Comparison of ENCODE assay signal across 8 cellular contexts in the genomic region with DNA sequence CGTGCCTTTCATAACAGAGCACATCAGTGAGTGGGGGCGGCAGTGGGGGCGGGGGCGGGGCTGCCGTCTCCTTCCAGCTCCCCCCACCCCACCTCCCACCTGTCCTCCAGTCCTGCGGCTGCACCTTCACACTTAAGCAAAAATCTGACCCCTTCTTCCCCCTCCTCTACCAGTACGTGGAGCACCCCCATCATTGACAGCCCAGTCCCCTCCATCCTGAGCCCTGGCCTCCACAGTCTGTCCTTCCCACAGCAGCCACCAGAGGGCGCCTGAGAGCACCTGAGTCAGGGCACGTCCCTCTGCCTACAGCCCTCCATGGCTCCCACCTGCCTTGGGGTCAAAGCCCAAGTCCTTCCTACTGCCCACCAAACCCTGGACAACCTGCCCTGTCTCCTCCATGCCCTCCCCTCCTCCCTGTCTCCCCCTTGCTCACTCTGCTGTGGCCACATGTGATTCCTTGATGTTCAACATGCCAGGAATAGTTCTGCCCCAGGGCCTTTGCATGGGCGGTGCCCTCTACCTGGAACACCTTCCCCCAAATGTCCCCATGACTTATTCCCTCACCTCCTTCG. TPM values are rescaled to one million over a fixed set of nuclear protein-coding genes. Genes with fewer than 3 reads are reported as not detected.
DNase-seq lines count a peak whose midpoint lies in the region; ATAC-seq, FAIRE-seq and TF ChIP-seq lines count a peak whose summit lies in the region.

No MANE protein-coding gene starts in this region.

- no peak overlapping the region for H3K4me3 ChIP-seq in A549
- no peak overlapping the region for H3K4me3 ChIP-seq in adrenal gland

- TF ChIP-seq CTCF in A549 (IDR thresholded peaks at IDR 0.05) (peak; percentile 56), adrenal gland (IDR thresholded peaks at IDR 0.05) (peak; percentile 24 to 60 (median 50))

- CTCF ChIA-PET in A549 (lab: Yijun Ruan, JAX): interaction anchor here (0.7 to 3.9 kb wide), 11 partner anchors 9 to 233 kb away, joined by 3 to 35 read pairs (median 6); partner anchors contain the start of gene YJU2

- TF ChIP-seq POLR2A in A549 (IDR thresholded peaks at IDR 0.05; ENCODE audit: low read length): no peak
- peak; percentile 36 for TF ChIP-seq POLR2A in GM19099 (IDR thresholded peaks at IDR 0.05; ENCODE audit: extremely low read depth, insufficient read length, low read depth)
- no peak for TF ChIP-seq POLR2A in adrenal gland (IDR thresholded peaks at IDR 0.05)

- 25% methylated on average over 9 of the region's 11 CpGs for WGBS in A549 (ENCODE audit: missing lambda C conversion rate)
- 21 to 27% (median 25%) methylated on average over 8 to 11 of the region's 11 CpGs for WGBS in adrenal gland, 4 donors

- peak overlapping the region; percentile 46 for H3K4me2 ChIP-seq in A549

- intact Hi-C loops in adrenal gland (cut with DNase I): no loop called here

- H3K27me3 ChIP-seq in adrenal gland: peaks cover 8% of the 10 kb centered on the region

- no peaks in the 10 kb centered on the region for H3K36me3 ChIP-seq in adrenal gland (replicated peaks in 1 of 2)

- H3K9me3 ChIP-seq in A549 (no peaks in the 10 kb centered on the region), adrenal gland (replicated peaks in 1 of 3) (no peaks in the 10 kb centered on the region)

- POLR2A ChIA-PET in A549 (lab: Yijun Ruan, JAX): no interaction called here

- no peak for TF ChIP-seq RAD21 in A549 (conservative IDR thresholded peaks at IDR 0.05 in 1 of 2, IDR thresholded peaks at IDR 0.05 in 1 of 2)

- peak; percentile 58 to 80 for ATAC-seq in A549
- ATAC-seq in GM18909 (IDR thresholded peaks at IDR 0.05; ENCODE audit: poor library complexity, unreplicated experiment): no peak
- no peak for ATAC-seq in HG03135 (IDR thresholded peaks at IDR 0.05; ENCODE audit: unreplicated experiment)

- no peak for FAIRE-seq in A549 (lab: Jason Lieb, UNC)

- H3K4me1 ChIP-seq in A549 (peaks cover 13% of the 10 kb centered on the region), adrenal gland (replicated peaks in 1 of 2) (no peaks in the 10 kb centered on the region)

- peak overlapping the region in 1 of 2 experiments; percentile 68; a peak in 3 of 6 replicates for H3K27ac ChIP-seq in A549
- no peak overlapping the region for H3K27ac ChIP-seq in adrenal gland

- TF ChIP-seq EP300 in A549 (IDR thresholded peaks at IDR 0.05): no peak

- DNase-seq in A549 (ENCODE audit: low read depth in 1 of 2, low spot score in 1 of 2) (peak in 1 of 2 experiments; percentile 49), T-helper 2 cell (peak in 4 of 5 experiments; percentile 47 to 62 (median 52)), adrenal gland (peak in 6 of 7 donors; percentile 37 to 68 (median 48)), kidney glomerular epithelial cell (lab: John Stamatoyannopoulos, UW) (peak; percentile 11)
- DNase-seq in stimulated activated CD4-positive, alpha-beta T cell treated with anti-CD3 and anti-CD28 coated beads, TNF-alpha, amount 100 ng/mL, for 4 hours (ENCODE audit: low read depth in 3 of 3): peak; percentile 26 to 56 (median 51)

TF ChIP-seq in A549, 52 proteins besides CTCF, POLR2A, EP300 and RAD21:
- TF ChIP-seq KDM1A (IDR thresholded peaks at IDR 0.05; ENCODE audit: low read depth) (peak; percentile 86; the same call in 1 of the 2 replicates), ZFP36 (IDR thresholded peaks at IDR 0.05; ENCODE audit: borderline replicate concordance, partially characterized antibody) (peak; percentile 98)
- TF ChIP-seq, protein P1, sequence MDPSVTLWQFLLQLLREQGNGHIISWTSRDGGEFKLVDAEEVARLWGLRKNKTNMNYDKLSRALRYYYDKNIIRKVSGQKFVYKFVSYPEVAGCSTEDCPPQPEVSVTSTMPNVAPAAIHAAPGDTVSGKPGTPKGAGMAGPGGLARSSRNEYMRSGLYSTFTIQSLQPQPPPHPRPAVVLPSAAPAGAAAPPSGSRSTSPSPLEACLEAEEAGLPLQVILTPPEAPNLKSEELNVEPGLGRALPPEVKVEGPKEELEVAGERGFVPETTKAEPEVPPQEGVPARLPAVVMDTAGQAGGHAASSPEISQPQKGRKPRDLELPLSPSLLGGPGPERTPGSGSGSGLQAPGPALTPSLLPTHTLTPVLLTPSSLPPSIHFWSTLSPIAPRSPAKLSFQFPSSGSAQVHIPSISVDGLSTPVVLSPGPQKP (IDR thresholded peaks at IDR 0.05; ENCODE audit: low read depth, low read length): no peak

RNA-seq across cellular contexts. Expression of gene EBI3, which starts 4.0 kb away (rescaled TPM):
- polyA plus RNA-seq in A549 (2011; rRNA removed) (1.1 and 1.4 TPM in 2 replicates), A549 (2017; fragmentation: RNase III; extraction: RNeasy Plus Mini Kit Qiagen cat#74134 plus additional on column Dnase treatment) (3.1 to 3.6 TPM (median 3.3 TPM) in 3 replicates), adrenal gland (1 to 10 TPM; 1.4 to 5.7 (median 4.7) TPM)
- polyA plus RNA-seq in A549 (2012; cell fraction: cytosol; rRNA removed): 1.4 and 1.7 TPM in 2 replicates
- 2.4 and 3.8 TPM in 2 replicates for polyA plus RNA-seq in A549 (2012; cell fraction: nucleus; rRNA removed)
- polyA minus RNA-seq in A549 (2011; rRNA and poly(A)+ RNA removed): 0.39 and 0.99 TPM in 2 replicates
- total RNA-seq in adrenal gland: 10 to 100 TPM in 3 of 8 donors, 1 to 10 TPM in 5; 1.2 to 18.0 (median 8.0) TPM

RNA-seq across cellular contexts. Expression of gene YJU2, which starts 13.5 kb away (rescaled TPM):
- polyA plus RNA-seq in A549 (2011; rRNA removed) (11.4 and 12.3 TPM in 2 replicates), A549 (2017; fragmentation: RNase III; extraction: RNeasy Plus Mini Kit Qiagen cat#74134 plus additional on column Dnase treatment) (14.9 to 18.0 TPM (median 16.5 TPM) in 3 replicates), adrenal gland (10 to 100 TPM; 19.9 to 81.2 (median 45.3) TPM)
- 24.2 and 25.2 TPM in 2 replicates for polyA plus RNA-seq in A549 (2012; cell fraction: cytosol; rRNA removed)
- 25.8 and 28.6 TPM in 2 replicates for polyA plus RNA-seq in A549 (2012; cell fraction: nucleus; rRNA removed)
- 10.3 and 12.2 TPM in 2 replicates for polyA minus RNA-seq in A549 (2011; rRNA and poly(A)+ RNA removed)
- total RNA-seq in adrenal gland: 10 to 100 TPM; 14.0 to 34.4 (median 24.3) TPM

RNA-seq across cellular contexts. Expression of gene SHD, which starts 45.7 kb away (rescaled TPM):
- polyA plus RNA-seq in A549 (2011; rRNA removed) (0.08 and 0.29 TPM in 2 replicates), A549 (2017; fragmentation: RNase III; extraction: RNeasy Plus Mini Kit Qiagen cat#74134 plus additional on column Dnase treatment) (0.29 to 0.38 TPM in 2 of 3 replicates, not detected in the other), adrenal gland (under 1 TPM; 0.07 to 0.80 (median 0.24) TPM)
- polyA plus RNA-seq in A549 (2012; cell fraction: cytosol; rRNA removed): 0.05 and 0.16 TPM in 2 replicates
- polyA plus RNA-seq in A549 (2012; cell fraction: nucleus; rRNA removed): 0.05 and 0.20 TPM in 2 replicates
- 0.29 TPM in 1 of 2 replicates, not detected in the other for polyA minus RNA-seq in A549 (2011; rRNA and poly(A)+ RNA removed)
- total RNA-seq in adrenal gland: 1 to 10 TPM in 1 of 8 donors, under 1 TPM in 1, not detected in 6; 0.67 to 1.8 TPM

RNA-seq across cellular contexts. Expression of gene ANKRD24, which starts 50.9 kb away (rescaled TPM):
- 0.12 and 0.28 TPM in 2 replicates for polyA plus RNA-seq in A549 (2011; rRNA removed)
- polyA plus RNA-seq in A549 (2012; cell fraction: cytosol; rRNA removed): 0.09 TPM in 2 replicates
- polyA plus RNA-seq in A549 (2012; cell fraction: nucleus; rRNA removed): 0.71 and 0.88 TPM in 2 replicates
- polyA plus RNA-seq in A549 (2017; fragmentation: RNase III; extraction: RNeasy Plus Mini Kit Qiagen cat#74134 plus additional on column Dnase treatment): 0.28 to 0.54 TPM (median 0.36 TPM) in 3 replicates
- 0.10 and 0.21 TPM in 2 replicates for polyA minus RNA-seq in A549 (2011; rRNA and poly(A)+ RNA removed)
- total RNA-seq in adrenal gland: 1 to 10 TPM; 1.1 to 9.9 (median 3.2) TPM
- 10 to 100 TPM in 2 of 3 donors, 1 to 10 TPM in 1; 1.1 to 17.2 (median 14.7) TPM for polyA plus RNA-seq in adrenal gland

RNA-seq across cellular contexts. Expression of gene SIRT6, which starts 51.0 kb away (rescaled TPM):
- polyA plus RNA-seq in A549 (2011; rRNA removed): 10.2 and 11.7 TPM in 2 replicates
- polyA plus RNA-seq in A549 (2012; cell fraction: cytosol; rRNA removed): 33.0 and 36.6 TPM in 2 replicates
- polyA plus RNA-seq in A549 (2012; cell fraction: nucleus; rRNA removed): 71.9 and 111 TPM in 2 replicates
- 20.2 to 22.6 TPM (median 21.6 TPM) in 3 replicates for polyA plus RNA-seq in A549 (2017; fragmentation: RNase III; extraction: RNeasy Plus Mini Kit Qiagen cat#74134 plus additional on column Dnase treatment)
- 5.5 and 7.5 TPM in 2 replicates for polyA minus RNA-seq in A549 (2011; rRNA and poly(A)+ RNA removed)
- 10 to 100 TPM; 16.7 to 39.2 (median 25.1) TPM for total RNA-seq in adrenal gland
- 10 to 100 TPM in 2 of 3 donors, 1 to 10 TPM in 1; 2.8 to 72.8 (median 53.7) TPM for polyA plus RNA-seq in adrenal gland

Comparison
In these comparisons a context has a peak if more than half of its experiments do, and no peak if none do; other contexts are left out.
1. ATAC-seq: peak in A549 (2 of 2); none in GM18909 (single experiment) and HG03135 (single experiment).